In genomic region chr20:1013566-1014340, GRCh38 we compare ENCODE assay signal across 32 cellular contexts. TPM values are rescaled to one million over a fixed set of nuclear protein-coding genes. Genes with fewer than 3 reads are reported as not detected.
"Had no signal": no experiment of that assay in that cellular context is flagged by ENCODE, and none has a peak within 500 bp of the region (broad histone marks: within the 10 kb centered on the region; RNA-seq: fewer than 3 reads in every experiment).

No MANE protein-coding gene starts in this region.

- H3K27ac ChIP-seq: ovary, parathyroid adenoma, psoas muscle, skin epidermis, spleen, suprapubic skin, testis, tibial artery, transverse colon, vagina had no signal

- FAIRE-seq: urothelium cell line had no signal

- H3K9me3 ChIP-seq: ovary, psoas muscle, spleen, suprapubic skin, testis, tibial artery, transverse colon, vagina had no signal

- DNase-seq: naive thymus-derived CD8-positive, alpha-beta T cell; nephron progenitor cell; occipital lobe; ovary; posterior cingulate gyrus; psoas muscle; right cardiac atrium; spleen; stimulated activated CD4-positive, alpha-beta T cell treated with anti-CD3 and anti-CD28 coated beads, Interleukin-12 subunit alpha, Interleukin-12 subunit beta, amount 100 ng/mL, for 4 hours; stimulated activated CD4-positive, alpha-beta T cell treated with anti-CD3 and anti-CD28 coated beads, Interleukin-1b, Interleukin-23, amount 100 ng/mL, for 48 hours; stimulated activated CD4-positive, alpha-beta T cell treated with anti-CD3 and anti-CD28 coated beads, Interleukin-4, amount 100 ng/mL, for 1 hour; stimulated activated CD4-positive, alpha-beta T cell treated with anti-CD3 and anti-CD28 coated beads, Interleukin-4, amount 100 ng/mL, for 4 hours; stimulated activated CD8-positive, alpha-beta memory T cell treated with anti-CD3 and anti-CD28 coated beads, Interleukin-4, amount 100 ng/mL, for 48 hours; stimulated activated naive CD4-positive, alpha-beta T cell; stimulated activated naive CD8-positive, alpha-beta T cell treated with anti-CD3 and anti-CD28 coated beads, Interleukin-15, amount 100 ng/mL, for 72 hours; stimulated activated naive CD8-positive, alpha-beta T cell treated with anti-CD3 and anti-CD28 coated beads, Interleukin-15, Interleukin-2, amounts not matched to agents 100 U/mL and 50 U/mL, for 24 hours; substantia nigra; testis; tibial artery; transverse colon had no signal

- H2AFZ ChIP-seq: parathyroid adenoma had no signal

- H3K9ac ChIP-seq: parathyroid adenoma had no signal

- H3K79me2 ChIP-seq: parathyroid adenoma had no signal

- H3K36me3 ChIP-seq: ovary, spleen, suprapubic skin, tibial artery, transverse colon, vagina had no signal

- H3K4me2 ChIP-seq: smooth muscle cell had no signal

- H3K27me3 ChIP-seq: ovary, suprapubic skin, testis, transverse colon, vagina had no signal

- ATAC-seq: naive thymus-derived CD8-positive, alpha-beta T cell; natural killer cell treated with Interleukin-12 subunit alpha and Interleukin-12 subunit beta and Interleukin-15 and Interleukin-18, amount 100 ng/mL, for 72 hours; psoas muscle; right cardiac atrium; sciatic nerve; stimulated activated memory B cell treated with anti-CD40 and anti-IgM and Interleukin-4, amounts not matched to agents 10 μg/mL and 1 μg/mL and 100 μg/mL, for 72 hours; stimulated activated naive CD8-positive, alpha-beta T cell treated with anti-CD3 and anti-CD28 coated beads, Interleukin-15, amount 100 ng/mL, for 72 hours; stimulated activated naive CD8-positive, alpha-beta T cell treated with anti-CD3 and anti-CD28 coated beads, Interleukin-15, Interleukin-2, amounts not matched to agents 100 U/mL and 50 U/mL, for 24 hours had no signal

- H3K4me3 ChIP-seq: ovary, psoas muscle, skin epidermis, smooth muscle cell, spleen, suprapubic skin, testis, tibial artery, transverse colon, vagina had no signal

- H3K4me1 ChIP-seq: parathyroid adenoma, psoas muscle, spleen, suprapubic skin, testis, tibial artery, transverse colon, vagina had no signal

RNA-seq across cellular contexts. Expression of gene RSPO4, which starts 11.6 kb away (rescaled TPM):
- total RNA-seq: neural crest cell, occipital lobe, osteoblast, transverse colon, ureter, vagina had no signal
- polyA plus RNA-seq: naive thymus-derived CD8-positive, alpha-beta T cell had no signal
